8 cellular contexts compared by ENCODE assay signal in genomic region chr17:63998050-63998720, GRCh38. TPM values are rescaled to one million over a fixed set of nuclear protein-coding genes. Genes with fewer than 3 reads are reported as not detected.
A peak's percentile ranks its signal among the peaks of the same experiment; 100 is the strongest.
DNase-seq lines count a peak whose midpoint lies in the region; ATAC-seq and TF ChIP-seq lines count a peak whose summit lies in the region.

PRR29 (plus strand) TSS chr17:63998351; CDS start chr17:63998365, 14 bp downstream.

- peaks cover 19% of the 10 kb centered on the region for H3K27me3 Mint-ChIP-seq in activated naive CD8-positive, alpha-beta T cell treated with anti-CD3 and anti-CD28 coated beads, Interleukin-2, amount 10 ng/mL, durations not matched to agents 7 days and 5 days

- ATAC-seq in activated naive CD8-positive, alpha-beta T cell treated with anti-CD3 and anti-CD28 coated beads, Interleukin-2, amount 10 ng/mL, durations not matched to agents 7 days and 5 days (ENCODE audit: low read depth): peak; percentile 74
- peak; percentile 58 for ATAC-seq in aorta (ENCODE audit: low FRiP score)

- peak; percentile 78 for DNase-seq in NCI-H1436 (lab: John Stamatoyannopoulos, UW)
- DNase-seq in NCI-H1436 treated with DMSO at 0.1 percent for 48 hours (lab: John Stamatoyannopoulos, UW): no peak
- peak; percentile 65 for DNase-seq in T follicular helper cell (ENCODE audit: low read depth)
- DNase-seq in activated naive CD8-positive, alpha-beta T cell treated with anti-CD3 and anti-CD28 coated beads, Interleukin-2, amount 10 ng/mL, durations not matched to agents 7 days and 5 days: peak; percentile 87
- no peak for DNase-seq in right atrium auricular region (ENCODE audit: low spot score)
- peak; percentile 21 for DNase-seq in renal cortical epithelial cell (ENCODE audit: low read depth)
- peak; percentile 79 to 88 for DNase-seq in aorta

- H3K36me3 ChIP-seq in KOPT-K1 (ENCODE audit: insufficient read depth, low read length): peaks cover 23% of the 10 kb centered on the region
- no peaks in the 10 kb centered on the region for H3K36me3 ChIP-seq in right atrium auricular region
- no peaks in the 10 kb centered on the region for H3K36me3 ChIP-seq in aorta (ENCODE audit: control insufficient read depth in 1 of 2, insufficient read depth in 2 of 2, low read length in 1 of 2)

- H3K4me3 Mint-ChIP-seq in activated naive CD8-positive, alpha-beta T cell treated with anti-CD3 and anti-CD28 coated beads, Interleukin-2, amount 10 ng/mL, durations not matched to agents 7 days and 5 days: peak within 1 kb of the TSS; percentile 93

- H3K4me3 ChIP-seq in right atrium auricular region (peak within 1 kb of the TSS; percentile 45 to 55), aorta (ENCODE audit: low read length in 2 of 2) (peak within 1 kb of the TSS in 1 of 2 donors; percentile 17)

- intact Hi-C loops in aorta (cut with DNase I): no loop called here

- POLR2A ChIA-PET in activated naive CD8-positive, alpha-beta T cell treated with anti-CD3 and anti-CD28 coated beads, Interleukin-2, amount 10 ng/mL, durations not matched to agents 7 days and 5 days (lab: Charles Lee): interaction anchor here (0.9 to 2.6 kb wide), 4 partner anchors 19 to 148 kb away, joined by 3 to 15 read pairs (median 9); partner anchors contain the start of gene ICAM2

- H3K27ac Mint-ChIP-seq in activated naive CD8-positive, alpha-beta T cell treated with anti-CD3 and anti-CD28 coated beads, Interleukin-2, amount 10 ng/mL, durations not matched to agents 7 days and 5 days: peak within 1 kb of the TSS; percentile 82

- H3K4me1 ChIP-seq in right atrium auricular region: peaks cover 0 to 37% of the 10 kb centered on the region in 2 donors
- H3K4me1 ChIP-seq in aorta (ENCODE audit: control insufficient read depth in 1 of 2, insufficient read depth in 2 of 2, low read length in 2 of 2): no peaks in the 10 kb centered on the region

- H3K9me3 ChIP-seq in KOPT-K1 (ENCODE audit: insufficient read depth, low read length, poor library complexity, severe bottlenecking): no peaks in the 10 kb centered on the region
- no peaks in the 10 kb centered on the region for H3K9me3 ChIP-seq in right atrium auricular region
- no peaks in the 10 kb centered on the region for H3K9me3 ChIP-seq in aorta (ENCODE audit: control insufficient read depth, low read length)

- no peaks in the 10 kb centered on the region for H3K36me3 Mint-ChIP-seq in activated naive CD8-positive, alpha-beta T cell treated with anti-CD3 and anti-CD28 coated beads, Interleukin-2, amount 10 ng/mL, durations not matched to agents 7 days and 5 days

- H3K4me1 Mint-ChIP-seq in activated naive CD8-positive, alpha-beta T cell treated with anti-CD3 and anti-CD28 coated beads, Interleukin-2, amount 10 ng/mL, durations not matched to agents 7 days and 5 days: peaks cover 16% of the 10 kb centered on the region

- WGBS in aorta, 2 donors: 1% methylated on average over 34 to 43 of the region's 43 CpGs

- no peaks in the 10 kb centered on the region for H3K9me3 Mint-ChIP-seq in activated naive CD8-positive, alpha-beta T cell treated with anti-CD3 and anti-CD28 coated beads, Interleukin-2, amount 10 ng/mL, durations not matched to agents 7 days and 5 days

- H3K27me3 ChIP-seq in right atrium auricular region (peaks cover 0 to 8% of the 10 kb centered on the region in 2 donors), aorta (ENCODE audit: control insufficient read depth in 1 of 2, insufficient read depth in 2 of 2, low read length in 1 of 2) (no peaks in the 10 kb centered on the region)

- H3K27ac ChIP-seq in KOPT-K1 (ENCODE audit: low read depth, low read length, poor library complexity, severe bottlenecking): peak within 1 kb of the TSS; percentile 37
- H3K27ac ChIP-seq in right atrium auricular region: peak within 1 kb of the TSS; percentile 3 to 22
- H3K27ac ChIP-seq in aorta (ENCODE audit: low read depth in 1 of 2, low read length in 2 of 2): no peak within 1 kb of the TSS

- TF ChIP-seq CTCF in right atrium auricular region (IDR thresholded peaks at IDR 0.05): no peak

RNA-seq across cellular contexts. Expression of gene PRR29, which starts in this region (rescaled TPM):
- 1 to 10 TPM in 1 of 2 experiments, under 1 TPM in 1; 1.00 to 1.4 TPM for total RNA-seq in activated naive CD8-positive, alpha-beta T cell treated with anti-CD3 and anti-CD28 coated beads, Interleukin-2, amount 10 ng/mL, durations not matched to agents 7 days and 5 days
- total RNA-seq in right atrium auricular region (under 1 TPM in 1 of 2 donors, not detected in 1; 0.08 TPM), renal cortical epithelial cell (0.17 and 1.6 TPM in 2 replicates), aorta (under 1 TPM; 0.62 to 0.84 TPM)
- polyA plus RNA-seq in aorta: under 1 TPM in 1 of 2 donors, not detected in 1; 0.10 TPM

Comparison
In these comparisons a context has a peak if more than half of its experiments do, and no peak if none do; other contexts are left out.
1. DNase-seq: peak in NCI-H1436 (single experiment), T follicular helper cell (single experiment), activated naive CD8-positive, alpha-beta T cell treated with anti-CD3 and anti-CD28 coated beads, Interleukin-2, amount 10 ng/mL, durations not matched to agents 7 days and 5 days (single experiment) and renal cortical epithelial cell (single experiment); none in NCI-H1436 treated with DMSO at 0.1 percent for 48 hours (single experiment) and right atrium auricular region (single experiment).
2. Peak in DNase-seq and ATAC-seq in aorta; RNA of the gene not detected or under 1 TPM.
3. H3K27ac ChIP-seq: peak in KOPT-K1 (single experiment) and right atrium auricular region (2 of 2); none in aorta (0 of 2).